ENCODE assay signal across 1 cellular context in the genomic region with DNA sequence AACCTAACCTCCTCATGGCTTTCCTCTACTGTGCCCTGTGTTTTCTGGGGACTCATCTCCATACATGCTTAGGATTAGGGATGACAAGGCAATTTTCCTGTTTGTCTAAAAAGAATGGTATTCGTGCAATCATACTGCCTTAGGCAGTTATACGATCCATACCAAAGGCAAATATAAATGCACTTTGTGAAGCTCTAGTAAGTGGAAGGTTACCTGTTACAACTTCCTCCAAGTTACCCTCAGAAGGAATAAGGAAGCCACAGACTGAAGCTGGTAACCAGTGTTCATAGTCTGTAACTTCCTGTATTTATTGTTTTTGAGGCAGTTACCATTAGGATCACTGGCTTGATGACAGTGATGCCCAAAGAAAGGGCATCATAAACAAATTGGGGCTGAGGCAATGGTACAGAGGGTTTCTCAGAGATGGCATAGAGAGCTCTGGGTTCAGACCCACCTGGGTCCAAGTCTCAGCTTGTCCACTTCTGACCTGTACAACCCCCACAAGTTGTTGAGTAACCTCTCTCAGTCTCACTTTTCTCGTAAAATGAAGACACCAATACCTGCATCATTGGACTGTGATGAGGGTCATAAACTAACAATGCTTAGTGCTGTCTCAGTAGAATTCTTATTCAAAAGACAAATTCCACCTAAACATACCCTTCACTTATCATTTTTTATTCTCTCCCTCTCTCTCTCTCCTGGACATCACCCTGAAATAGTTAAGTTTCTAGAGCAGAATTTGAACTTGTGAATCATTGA.
TF ChIP-seq lines count a peak whose summit lies in the region.

No MANE protein-coding gene starts in this region.

TF ChIP-seq in SK-N-SH, 30 proteins besides CTCF, POLR2A, EP300 and RAD21 (continued from another document):
- TF ChIP-seq, protein P1, sequence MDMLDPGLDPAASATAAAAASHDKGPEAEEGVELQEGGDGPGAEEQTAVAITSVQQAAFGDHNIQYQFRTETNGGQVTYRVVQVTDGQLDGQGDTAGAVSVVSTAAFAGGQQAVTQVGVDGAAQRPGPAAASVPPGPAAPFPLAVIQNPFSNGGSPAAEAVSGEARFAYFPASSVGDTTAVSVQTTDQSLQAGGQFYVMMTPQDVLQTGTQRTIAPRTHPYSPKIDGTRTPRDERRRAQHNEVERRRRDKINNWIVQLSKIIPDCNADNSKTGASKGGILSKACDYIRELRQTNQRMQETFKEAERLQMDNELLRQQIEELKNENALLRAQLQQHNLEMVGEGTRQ (IDR thresholded peaks at IDR 0.05; ENCODE audit: borderline replicate concordance, low read depth, low read length) = no peak
- TF ChIP-seq GABPA (IDR thresholded peaks at IDR 0.05; ENCODE audit: low read depth) (no peak), NFIC (IDR thresholded peaks at IDR 0.05; ENCODE audit: borderline replicate concordance) (no peak), JUND (IDR thresholded peaks at IDR 0.05) (no peak), TCF12 (IDR thresholded peaks at IDR 0.05) (no peak), YY1 (IDR thresholded peaks at IDR 0.05; ENCODE audit: low read depth) (no peak), MXI1 (IDR thresholded peaks at IDR 0.05; ENCODE audit: low read depth, low read length) (no peak)
- TF ChIP-seq, protein P2, sequence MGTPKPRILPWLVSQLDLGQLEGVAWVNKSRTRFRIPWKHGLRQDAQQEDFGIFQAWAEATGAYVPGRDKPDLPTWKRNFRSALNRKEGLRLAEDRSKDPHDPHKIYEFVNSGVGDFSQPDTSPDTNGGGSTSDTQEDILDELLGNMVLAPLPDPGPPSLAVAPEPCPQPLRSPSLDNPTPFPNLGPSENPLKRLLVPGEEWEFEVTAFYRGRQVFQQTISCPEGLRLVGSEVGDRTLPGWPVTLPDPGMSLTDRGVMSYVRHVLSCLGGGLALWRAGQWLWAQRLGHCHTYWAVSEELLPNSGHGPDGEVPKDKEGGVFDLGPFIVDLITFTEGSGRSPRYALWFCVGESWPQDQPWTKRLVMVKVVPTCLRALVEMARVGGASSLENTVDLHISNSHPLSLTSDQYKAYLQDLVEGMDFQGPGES (IDR thresholded peaks at IDR 0.05; ENCODE audit: low read depth, low read length) = no peak
